8 cellular contexts compared by ENCODE assay signal in genomic region chr1:41496080-41497055, GRCh38.
DNase-seq lines count a peak whose midpoint lies in the region; ATAC-seq and TF ChIP-seq lines count a peak whose summit lies in the region.

No MANE protein-coding gene starts in this region.

- H3K36me3 ChIP-seq in iPS DF 6.9 (ENCODE audit: control insufficient read depth, insufficient read depth, low read length): no peaks in the 10 kb centered on the region

- no peak for ATAC-seq in HG02642 (IDR thresholded peaks at IDR 0.05; ENCODE audit: poor library complexity, unreplicated experiment)

- in situ Hi-C loops in astrocyte of the cerebellum (cut with HindIII; ENCODE audit: low sequenced_read_pairs): no loop called here

- no peaks in the 10 kb centered on the region for H3K9me3 ChIP-seq in iPS DF 6.9 (ENCODE audit: control insufficient read depth, insufficient read depth, low read length)

- DNase-seq in activated CD4-positive, alpha-beta T cell treated with anti-CD3 and anti-CD28 coated beads for 48 hours: peak; percentile 76
- no peak for DNase-seq in activated CD4-positive, alpha-beta T cell treated with anti-CD3 and anti-CD28 coated beads for 4 hours
- DNase-seq in NCI-H774 (lab: John Stamatoyannopoulos, UW): peak; percentile 64
- peak; percentile 57 for DNase-seq in astrocyte of the cerebellum (ENCODE audit: low read depth)
- no peak for DNase-seq in iPS DF 6.9 (ENCODE audit: low read depth, low spot score)
- no peak for DNase-seq in SHP77 (lab: John Stamatoyannopoulos, UW)

- peaks cover 12% of the 10 kb centered on the region for H3K4me1 ChIP-seq in iPS DF 6.9 (ENCODE audit: control insufficient read depth, insufficient read depth, low read length)

- H3K4me3 ChIP-seq in astrocyte of the cerebellum (ENCODE audit: low read depth, low read length): peak overlapping the region; percentile 2
- H3K4me3 ChIP-seq in iPS DF 6.9 (ENCODE audit: low read length): 0 out of 2 replicates have a peak overlapping the region, but pooled peaks have one; percentile 6
- peak overlapping the region; percentile 15 to 27 (median 22) for H3K4me3 ChIP-seq in skin epidermis

- H3K27me3 ChIP-seq in iPS DF 6.9 (ENCODE audit: control insufficient read depth, insufficient read depth, low read length): no peaks in the 10 kb centered on the region

- no peak for TF ChIP-seq CTCF in astrocyte of the cerebellum (IDR thresholded peaks at IDR 0.05; ENCODE audit: low read depth, low read length, missing control alignments)

- no CpG with 5 or more reads among the region's 74 CpGs for WGBS in iPS DF 6.9 (ENCODE audit: insufficient coverage, insufficient read length)

- no peak overlapping the region for H3K27ac ChIP-seq in iPS DF 6.9 (ENCODE audit: low read length)
- peak overlapping the region in 20 of 21 experiments; percentile 23 to 92 (median 72) for H3K27ac ChIP-seq in skin epidermis

Comparison
In these comparisons a context has a peak if more than half of its experiments do, and no peak if none do; other contexts are left out.
1. DNase-seq: peak in activated CD4-positive, alpha-beta T cell treated with anti-CD3 and anti-CD28 coated beads for 48 hours (single experiment), NCI-H774 (single experiment) and astrocyte of the cerebellum (single experiment); none in activated CD4-positive, alpha-beta T cell treated with anti-CD3 and anti-CD28 coated beads for 4 hours (0 of 2), iPS DF 6.9 (single experiment) and SHP77 (0 of 2).
2. Peak in every context shown above with its lines, with median percentiles within 50 percentile points of each other: H3K4me3 ChIP-seq.